Comparison of ENCODE assay signal across 8 cellular contexts in genomic region chr12:46269429-46270241, GRCh38. TPM values are rescaled to one million over a fixed set of nuclear protein-coding genes. Genes with fewer than 3 reads are reported as not detected.
A peak's percentile ranks its signal among the peaks of the same experiment; 100 is the strongest.
DNase-seq lines count a peak whose midpoint lies in the region; ATAC-seq and TF ChIP-seq lines count a peak whose summit lies in the region.

No MANE protein-coding gene starts in this region.

- peak overlapping the region; percentile 52 to 74; a peak in 3 of 4 replicates for H3K4me3 ChIP-seq in DND-41 (ENCODE audit: low read depth in 1 of 2, low read length in 2 of 2)
- H3K4me3 ChIP-seq in MG63: peak overlapping the region; percentile 73
- peak overlapping the region; percentile 88 for H3K4me3 ChIP-seq in epithelial cell of esophagus (ENCODE audit: low read length)

- H4K20me1 ChIP-seq in DND-41 (ENCODE audit: insufficient read depth, low read length): no peaks in the 10 kb centered on the region

- CTCF ChIA-PET in activated CD8-positive, alpha-beta T cell treated with anti-CD3 and anti-CD28 coated beads for 36 hours (lab: Charles Lee): interaction anchor here (0.8 to 3.9 kb wide), 13 partner anchors 31 to 145 kb away, joined by 3 to 19 read pairs (median 4); no protein-coding TSS in a partner anchor

- no peaks in the 10 kb centered on the region for H3K27me3 ChIP-seq in DND-41 (ENCODE audit: insufficient read depth, low read length, poor library complexity)
- H3K27me3 ChIP-seq in MG63: no peaks in the 10 kb centered on the region

- no peak overlapping the region for H3K4me3 Mint-ChIP-seq in activated CD8-positive, alpha-beta T cell treated with anti-CD3 and anti-CD28 coated beads for 36 hours
- no peak overlapping the region for H3K4me3 Mint-ChIP-seq in neural crest cell

- H3K9ac ChIP-seq in DND-41 (ENCODE audit: low read depth, low read length): peak overlapping the region; percentile 61

- H2AFZ ChIP-seq in DND-41 (ENCODE audit: low read depth, low read length): peak overlapping the region; percentile 67

- peaks cover 19% of the 10 kb centered on the region for H3K36me3 Mint-ChIP-seq in activated CD8-positive, alpha-beta T cell treated with anti-CD3 and anti-CD28 coated beads for 36 hours (ENCODE audit: low read depth)
- H3K36me3 Mint-ChIP-seq in neural crest cell (ENCODE audit: low read depth): no peaks in the 10 kb centered on the region

- POLR2A ChIA-PET in activated CD8-positive, alpha-beta T cell treated with anti-CD3 and anti-CD28 coated beads for 36 hours (lab: Charles Lee): interaction anchor here (0.5 to 6.5 kb wide), 55 partner anchors 8 to 1562 kb away, joined by 3 to 168 read pairs (median 4); partner anchors contain the start of genes ANO6, SCAF11 and SLC38A2

- H3K4me1 Mint-ChIP-seq in activated CD8-positive, alpha-beta T cell treated with anti-CD3 and anti-CD28 coated beads for 36 hours (ENCODE audit: low read depth): peaks cover 25% of the 10 kb centered on the region
- H3K4me1 Mint-ChIP-seq in neural crest cell: peaks cover 10% of the 10 kb centered on the region

- H3K79me2 ChIP-seq in DND-41 (ENCODE audit: insufficient read depth, low read length): peaks cover 28% of the 10 kb centered on the region

- DNase-seq in DND-41: no peak
- no peak for DNase-seq in MG63
- peak; percentile 91 for DNase-seq in activated CD8-positive, alpha-beta T cell treated with anti-CD3 and anti-CD28 coated beads for 36 hours
- peak; percentile 65 for DNase-seq in epithelial cell of esophagus (ENCODE audit: low read depth)
- peak; percentile 21 for DNase-seq in neural crest cell (ENCODE audit: low read depth, low spot score)
- no peak for DNase-seq in NCI-H128 (lab: John Stamatoyannopoulos, UW; ENCODE audit: unreplicated experiment)

- no peak overlapping the region for H3K27ac ChIP-seq in DND-41 (ENCODE audit: low read length)
- peak overlapping the region; percentile 54 for H3K27ac ChIP-seq in temporal lobe (ENCODE audit: low read depth, low read length)

- peaks cover 35% of the 10 kb centered on the region for H3K4me1 ChIP-seq in DND-41 (ENCODE audit: insufficient read depth, low read length)

- H3K27ac Mint-ChIP-seq in activated CD8-positive, alpha-beta T cell treated with anti-CD3 and anti-CD28 coated beads for 36 hours: no peak overlapping the region
- H3K27ac Mint-ChIP-seq in neural crest cell (ENCODE audit: unreplicated experiment): peak overlapping the region; percentile 95

- TF ChIP-seq CTCF in DND-41 (IDR thresholded peaks at IDR 0.05; ENCODE audit: borderline replicate concordance, extremely low read depth, low read length, poor library complexity, severe bottlenecking) (no peak), epithelial cell of esophagus (IDR thresholded peaks at IDR 0.05; ENCODE audit: insufficient read depth, low read depth, low read length, missing control alignments) (no peak), neural crest cell (conservative IDR thresholded peaks at IDR 0.05) (no peak)
- no peak for TF ChIP-seq CTCF in activated CD8-positive, alpha-beta T cell treated with anti-CD3 and anti-CD28 coated beads for 36 hours (IDR thresholded peaks at IDR 0.05)

- H3K36me3 ChIP-seq in DND-41 (ENCODE audit: insufficient read depth, low read length) (no peaks in the 10 kb centered on the region; the same call in 1 of the 2 replicates), MG63 (peaks cover 11% of the 10 kb centered on the region)

- ATAC-seq in DND-41 (ENCODE audit: insufficient read depth, low read depth): no peak
- peak; percentile 13 for ATAC-seq in GM21619 (IDR thresholded peaks at IDR 0.05; ENCODE audit: unreplicated experiment)
- ATAC-seq in activated CD8-positive, alpha-beta T cell treated with anti-CD3 and anti-CD28 coated beads for 36 hours: peak; percentile 59

- H3K9me3 Mint-ChIP-seq in activated CD8-positive, alpha-beta T cell treated with anti-CD3 and anti-CD28 coated beads for 36 hours: no peaks in the 10 kb centered on the region
- no peaks in the 10 kb centered on the region for H3K9me3 Mint-ChIP-seq in neural crest cell

- H3K27me3 Mint-ChIP-seq in activated CD8-positive, alpha-beta T cell treated with anti-CD3 and anti-CD28 coated beads for 36 hours: no peaks in the 10 kb centered on the region
- H3K27me3 Mint-ChIP-seq in neural crest cell (ENCODE audit: low read depth): no peaks in the 10 kb centered on the region

- peaks cover 2% of the 10 kb centered on the region for H3K9me3 ChIP-seq in DND-41 (ENCODE audit: insufficient read depth, low read length, severe bottlenecking)
- H3K9me3 ChIP-seq in MG63: no peaks in the 10 kb centered on the region

- H3K4me2 ChIP-seq in DND-41 (ENCODE audit: insufficient read depth, low read length): peak overlapping the region; percentile 81

- intact Hi-C loops in activated CD8-positive, alpha-beta T cell treated with anti-CD3 and anti-CD28 coated beads for 36 hours (cut with micrococcal nuclease): loop anchor here (5.0 kb wide), 1 partner anchor 103 kb away; the partner anchor contains the start of gene SLC38A2

RNA-seq across cellular contexts. Expression of gene SLC38A1, which starts 0.8 kb away (rescaled TPM):
- total RNA-seq in MG63 (2014; rRNA removed; shearing (Covaris generic); ENCODE audit: low replicate concordance): 54.3 and 61.2 TPM in 2 replicates
- 100 to 1,000 TPM; 167 to 168 TPM for total RNA-seq in activated CD8-positive, alpha-beta T cell treated with anti-CD3 and anti-CD28 coated beads for 36 hours
- total RNA-seq in neural crest cell: 129 and 135 TPM in 2 replicates
- total RNA-seq in temporal lobe: 207 TPM

Comparison
In these comparisons a context has a peak if more than half of its experiments do, and no peak if none do; other contexts are left out.
1. DNase-seq: peak in activated CD8-positive, alpha-beta T cell treated with anti-CD3 and anti-CD28 coated beads for 36 hours (single experiment), epithelial cell of esophagus (single experiment) and neural crest cell (single experiment); none in DND-41 (single experiment), MG63 (single experiment) and NCI-H128 (single experiment).
2. Peak in every context shown above with its lines, with median percentiles within 50 percentile points of each other: H3K4me3 ChIP-seq.